Comparison of ENCODE assay signal across 21 cellular contexts in genomic region chr13:108734676-108735075, GRCh38.
DNase-seq lines count a peak whose midpoint lies in the region; ATAC-seq, FAIRE-seq and TF ChIP-seq lines count a peak whose summit lies in the region.
"Had no signal": no experiment of that assay in that cellular context is flagged by ENCODE, and none has a peak within 500 bp of the region (broad histone marks: within the 10 kb centered on the region; RNA-seq: fewer than 3 reads in every experiment).

No MANE protein-coding gene starts in this region.

- no peaks in the 10 kb centered on the region for H3K4me1 Mint-ChIP-seq in activated T-cell treated with anti-CD3 and anti-CD28 coated beads, Interleukin-2, amount 50 U/mL, for 72 hours (ENCODE audit: low read depth)
- H3K4me1 Mint-ChIP-seq: stimulated activated effector memory CD8-positive, alpha-beta T cell treated with anti-CD3 and anti-CD28 coated beads, Interleukin-12 subunit alpha, Interleukin-12 subunit beta, amount 100 ng/mL, for 72 hours had no signal

- H3K36me3 Mint-ChIP-seq in activated T-cell treated with anti-CD3 and anti-CD28 coated beads, Interleukin-2, amount 50 U/mL, for 72 hours (ENCODE audit: insufficient read depth in 2 of 2): peaks cover 0 to under 1% of the 10 kb centered on the region in 2 donors
- H3K36me3 Mint-ChIP-seq: activated naive CD4-positive, alpha-beta T cell treated with anti-CD3 and anti-CD28 coated beads, Interleukin-2, amount 50 U/mL, for 72 hours; CD8-positive, alpha-beta T cell; stimulated activated effector memory CD8-positive, alpha-beta T cell treated with anti-CD3 and anti-CD28 coated beads, Interleukin-12 subunit alpha, Interleukin-12 subunit beta, amount 100 ng/mL, for 72 hours had no signal

- ATAC-seq in activated T-cell treated with anti-CD3 and anti-CD28 coated beads, Interleukin-2, amount 50 U/mL, for 72 hours (replicated peaks in 1 of 2): no peak
- ATAC-seq: activated naive CD4-positive, alpha-beta T cell treated with anti-CD3 and anti-CD28 coated beads, Interleukin-2, amount 50 U/mL, for 72 hours; CD8-positive, alpha-beta T cell; lower lobe of right lung; psoas muscle; stimulated activated effector memory CD8-positive, alpha-beta T cell treated with anti-CD3 and anti-CD28 coated beads, Interleukin-12 subunit alpha, Interleukin-12 subunit beta, amount 100 ng/mL, for 72 hours had no signal

- no peak overlapping the region for H3K4me3 Mint-ChIP-seq in activated T-cell treated with anti-CD3 and anti-CD28 coated beads, Interleukin-2, amount 50 U/mL, for 72 hours
- H3K4me3 Mint-ChIP-seq: CD8-positive, alpha-beta T cell; stimulated activated effector memory CD8-positive, alpha-beta T cell treated with anti-CD3 and anti-CD28 coated beads, Interleukin-12 subunit alpha, Interleukin-12 subunit beta, amount 100 ng/mL, for 72 hours had no signal

- no peak for TF ChIP-seq POLR2A in H54 (IDR thresholded peaks at IDR 0.05; ENCODE audit: low read depth, low read length)

- in situ Hi-C loops in ACHN (cut with HindIII; ENCODE audit: low pct_ligation_motif_present, low pct_unique_long_range_greater_than_20kb, low sequenced_read_pairs): no loop called here

- H3K27me3 Mint-ChIP-seq in activated T-cell treated with anti-CD3 and anti-CD28 coated beads, Interleukin-2, amount 50 U/mL, for 72 hours (ENCODE audit: low read depth): no peaks in the 10 kb centered on the region

- H3K9me3 Mint-ChIP-seq in activated T-cell treated with anti-CD3 and anti-CD28 coated beads, Interleukin-2, amount 50 U/mL, for 72 hours: peaks cover 4 to 5% of the 10 kb centered on the region in 2 donors
- H3K9me3 Mint-ChIP-seq: CD8-positive, alpha-beta T cell had no signal

- DNase-seq in ACHN (peak; percentile 4), H54 (ENCODE audit: insufficient read length, low spot score) (peak; percentile 8), SK-N-DZ (ENCODE audit: low spot score) (peak; percentile 35), islet precursor cell (peak; percentile 56), T1000 (lab: John Stamatoyannopoulos, UW) (no peak), NCI-H2171 treated with DMSO at 0.1 percent for 48 hours (lab: John Stamatoyannopoulos, UW) (no peak)
- no peak for DNase-seq in activated T-cell treated with anti-CD3 and anti-CD28 coated beads, Interleukin-2, amount 50 U/mL, for 72 hours
- DNase-seq: activated CD4-positive, alpha-beta T cell treated with anti-CD3 and anti-CD28 coated beads for 48 hours; CD8-positive, alpha-beta T cell; central memory CD4-positive, alpha-beta T cell; lower lobe of right lung; MM.1S; NCI-H1436 treated with DMSO at 0.1 percent for 48 hours; NCI-H748 treated with DMSO at 0.1 percent for 48 hours; psoas muscle; SIG-M5; stimulated activated CD4-positive, alpha-beta T cell treated with anti-CD3 and anti-CD28 coated beads, Interleukin-1b, Interleukin-23, amount 100 ng/mL, for 48 hours; T-helper 1 cell had no signal

- peak; percentile 45 for FAIRE-seq in H54 (lab: Jason Lieb, UNC)
- FAIRE-seq: endothelial cell of umbilical vein had no signal

- H3K27ac Mint-ChIP-seq in activated T-cell treated with anti-CD3 and anti-CD28 coated beads, Interleukin-2, amount 50 U/mL, for 72 hours: no peak overlapping the region
- H3K27ac Mint-ChIP-seq: activated naive CD4-positive, alpha-beta T cell treated with anti-CD3 and anti-CD28 coated beads, Interleukin-2, amount 50 U/mL, for 72 hours; CD8-positive, alpha-beta T cell; stimulated activated effector memory CD8-positive, alpha-beta T cell treated with anti-CD3 and anti-CD28 coated beads, Interleukin-12 subunit alpha, Interleukin-12 subunit beta, amount 100 ng/mL, for 72 hours had no signal

Comparison
In these comparisons a context has a peak if more than half of its experiments do, and no peak if none do; other contexts are left out.
1. DNase-seq: peak in ACHN (single experiment), H54 (single experiment), SK-N-DZ (single experiment) and islet precursor cell (single experiment); none in T1000 (single experiment), NCI-H2171 treated with DMSO at 0.1 percent for 48 hours (single experiment) and activated T-cell treated with anti-CD3 and anti-CD28 coated beads, Interleukin-2, amount 50 U/mL, for 72 hours (0 of 2).